Comparison of ENCODE assay signal across 19 cellular contexts in the genomic region with DNA sequence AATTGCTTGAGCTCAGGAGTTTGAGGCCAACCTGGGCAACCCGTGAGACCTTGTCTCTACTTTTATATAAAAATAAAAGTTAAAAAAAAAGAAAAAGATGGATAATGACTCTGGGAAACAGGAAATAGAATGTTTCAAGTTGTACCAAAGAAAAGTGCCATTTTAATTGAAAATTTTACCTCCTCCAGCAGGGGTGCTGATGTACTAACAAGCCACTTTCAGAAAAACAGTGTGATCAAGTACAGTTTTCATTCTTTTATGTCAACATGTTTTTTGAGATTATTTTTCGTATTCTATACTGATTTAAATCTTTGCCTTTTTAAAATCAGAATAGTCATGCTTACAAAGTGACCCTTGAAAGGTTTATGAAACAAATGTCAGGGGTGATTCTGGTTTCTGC.
"Had no signal": no experiment of that assay in that cellular context is flagged by ENCODE, and none has a peak within 500 bp of the region (broad histone marks: within the 10 kb centered on the region; RNA-seq: fewer than 3 reads in every experiment).

No MANE protein-coding gene starts in this region.

- DNase-seq: activated CD4-positive, alpha-beta T cell treated with anti-CD3 and anti-CD28 coated beads, Interleukin-2, amount 50 U/mL, for 1 hour; activated naive CD4-positive, alpha-beta T cell treated with Interleukin-2 at 50 U/mL for 16 hours; activated naive CD8-positive, alpha-beta T cell treated with anti-CD3 and anti-CD28 coated beads, Interleukin-2, amount 50 U/mL, for 24 hours; aorta; cerebellar nuclear complex; effector memory CD4-positive, alpha-beta T cell; hippocampal formation; kidney; left ventricle myocardium inferior; mucosa of descending colon; naive thymus-derived CD4-positive, alpha-beta T cell; retina; stimulated activated CD4-positive, alpha-beta T cell treated with anti-CD3 and anti-CD28 coated beads, Interleukin-4, amount 100 ng/mL, for 24 hours; stimulated activated naive CD4-positive, alpha-beta T cell treated with Interleukin-2 at 50 U/mL for 16 hours; substantia nigra; uterus had no signal

- H3K36me3 ChIP-seq: left ventricle myocardium inferior, tibial nerve, uterus had no signal

- H3K9me3 ChIP-seq: left ventricle myocardium inferior, mucosa of descending colon, tibial nerve, uterus had no signal

- H3K27me3 ChIP-seq: tibial nerve, uterus had no signal

- ATAC-seq: activated naive CD8-positive, alpha-beta T cell treated with anti-CD3 and anti-CD28 coated beads, Interleukin-2, amount 50 U/mL, for 24 hours; mucosa of descending colon; naive thymus-derived CD4-positive, alpha-beta T cell had no signal

- FAIRE-seq: kidney had no signal

- H3K27ac ChIP-seq: epithelial cell of prostate, left ventricle myocardium inferior, skin epidermis, tibial nerve, uterus had no signal

- H3K4me3 ChIP-seq: left ventricle myocardium inferior, mucosa of descending colon, skin epidermis, tibial nerve, uterus had no signal

- H3K4me1 ChIP-seq: left ventricle myocardium inferior, uterus had no signal
